15 cellular contexts compared by ENCODE assay signal in genomic region chr15:67161881-67162280, GRCh38.
DNase-seq lines count a peak whose midpoint lies in the region; ATAC-seq, FAIRE-seq and TF ChIP-seq lines count a peak whose summit lies in the region.
"Had no signal": no experiment of that assay in that cellular context is flagged by ENCODE, and none has a peak within 500 bp of the region (broad histone marks: within the 10 kb centered on the region; RNA-seq: fewer than 3 reads in every experiment).

No MANE protein-coding gene starts in this region.

- H3K4me3 Mint-ChIP-seq in Calu3 (ENCODE audit: low read depth, unreplicated experiment), result no peak overlapping the region
- H3K4me3 Mint-ChIP-seq in nephron progenitor cell, result no peak overlapping the region

- H3K4me2 ChIP-seq in K562 (ENCODE audit: insufficient read depth, low read length), result no peak overlapping the region
- H3K4me2 ChIP-seq: SK-N-SH had no signal

- BruUV-seq in Calu3 (replicated peaks; lab: Mats Ljungman, UMichigan) (no TSS peak), K562 (replicated peaks; lab: Mats Ljungman, UMichigan) (no TSS peak)

- peaks cover 23% of the 10 kb centered on the region; the same call in 1 of the 3 replicates for H3K36me3 ChIP-seq in K562 (ENCODE audit: control insufficient read depth, insufficient read depth, low read length)

- H3K27ac ChIP-seq in AG04450 (ENCODE audit: low read depth, low read length) (peak overlapping the region; percentile 31), K562 (ENCODE audit: extremely low read depth, low read depth, low read length) (no peak overlapping the region)
- H3K27ac ChIP-seq: dorsolateral prefrontal cortex, right atrium auricular region, tibial nerve, VCaP had no signal

- DNase-seq in AG04450 (ENCODE audit: low read depth, low spot score) (no peak), Calu3 (no peak), K562 (ENCODE audit: extremely low read depth in 1 of 4, low spot score in 3 of 4) (no peak), nephron progenitor cell (no peak)
- DNase-seq: dorsolateral prefrontal cortex; SK-N-SH; stimulated activated CD4-positive, alpha-beta T cell treated with anti-CD3 and anti-CD28 coated beads, Interleukin-2, amount 100 ng/mL, for 24 hours had no signal

- TF ChIP-seq POLR2A in K562 (conservative IDR thresholded peaks at IDR 0.05), result no peak

- WGBS in K562 (ENCODE audit: insufficient coverage, low coverage, missing lambda C conversion rate), result 93% methylated on average over 4 of the region's 4 CpGs

- H3K4me1 Mint-ChIP-seq in Calu3 (ENCODE audit: low read depth, unreplicated experiment) (peaks cover 43% of the 10 kb centered on the region), nephron progenitor cell (peaks cover 77% of the 10 kb centered on the region)

- H3K9me3 ChIP-seq in AG04450 (ENCODE audit: control insufficient read depth, insufficient read depth, low read length) (no peaks in the 10 kb centered on the region; the same call in 1 of the 2 replicates), K562 (replicated peaks; ENCODE audit: control insufficient read depth, insufficient read depth, low read depth, low read length) (no peaks in the 10 kb centered on the region)
- H3K9me3 ChIP-seq: right atrium auricular region, SK-N-SH, tibial nerve had no signal

- POLR2A ChIA-PET in AG04450 (lab: Yijun Ruan, JAX), result no interaction called here
- POLR2A ChIA-PET in K562 (lab: Yijun Ruan, JAX), result interaction anchor here (0.7 to 1.5 kb wide), 4 partner anchors 8 to 19 kb away, joined by 3 to 6 read pairs (median 3); no protein-coding TSS in a partner anchor

- in situ Hi-C loops in K562 (cut with MboI), result no loop called here

- H3K36me3 Mint-ChIP-seq in Calu3 (ENCODE audit: insufficient read depth, unreplicated experiment) (peaks cover 54% of the 10 kb centered on the region), nephron progenitor cell (ENCODE audit: low read depth) (peaks cover 31% of the 10 kb centered on the region)

- no peaks in the 10 kb centered on the region for H3K9me1 ChIP-seq in K562 (ENCODE audit: control insufficient read depth, insufficient read depth, low read length)

- H3K4me3 ChIP-seq in AG04450 (ENCODE audit: low read depth, low read length) (no peak overlapping the region), K562 (no peak overlapping the region)
- H3K4me3 ChIP-seq: dorsolateral prefrontal cortex, right atrium auricular region, tibial nerve had no signal

- H3K79me2 ChIP-seq in K562 (ENCODE audit: control insufficient read depth, insufficient read depth, low read length), result no peaks in the 10 kb centered on the region

- no peak overlapping the region for H2AFZ ChIP-seq in K562 (ENCODE audit: low read depth, low read length)

- H3K9me3 Mint-ChIP-seq in Calu3 (ENCODE audit: low read depth, unreplicated experiment) (no peaks in the 10 kb centered on the region), nephron progenitor cell (peaks cover 3% of the 10 kb centered on the region)

- H4K20me1 ChIP-seq in K562 (replicated peaks; ENCODE audit: control insufficient read depth, insufficient read depth, low read length), result 0 out of 2 replicates have a peak, but pooled peaks cover 3% of the 10 kb centered on the region

- FAIRE-seq in K562 (lab: Jason Lieb, UNC), result no peak
- FAIRE-seq: H54 had no signal

- CTCF ChIA-PET in AG04450 (lab: Charles Lee) (interaction anchor here (1.2 kb wide), 1 partner anchor 19 kb away, joined by 3 read pairs; no protein-coding TSS in a partner anchor), Calu3 (lab: Charles Lee) (interaction anchor here (0.5 to 1.1 kb wide), 2 partner anchors 96 to 692 kb away, joined by 3 to 7 read pairs; partner anchors contain the start of gene SMAD3), K562 (lab: Yijun Ruan, JAX; ENCODE audit: low intra/inter-chr PET ratio) (no interaction called here)

- H3K27ac Mint-ChIP-seq in Calu3 (ENCODE audit: unreplicated experiment), result peak overlapping the region; percentile 42
- peak overlapping the region; percentile 74 for H3K27ac Mint-ChIP-seq in nephron progenitor cell

- no peak overlapping the region for H3K9ac ChIP-seq in K562 (ENCODE audit: insufficient read depth in 1 of 2, low read depth in 2 of 2, low read length in 2 of 2)
- H3K9ac ChIP-seq: SK-N-SH had no signal

- no peaks in the 10 kb centered on the region for H3K27me3 Mint-ChIP-seq in Calu3 (ENCODE audit: unreplicated experiment)
- peaks cover 7% of the 10 kb centered on the region for H3K27me3 Mint-ChIP-seq in nephron progenitor cell (ENCODE audit: low read depth, poor library complexity)

- no peak for TF ChIP-seq CTCF in AG04450 (IDR thresholded peaks at IDR 0.05; ENCODE audit: low read depth, low read length)
- TF ChIP-seq CTCF in Calu3 (IDR thresholded peaks at IDR 0.05; ENCODE audit: unreplicated experiment), result no peak
- no peak for TF ChIP-seq CTCF in K562 (IDR thresholded peaks at IDR 0.05 in 2 of 3, conservative IDR thresholded peaks at IDR 0.05 in 1 of 3; ENCODE audit: insufficient read depth in 2 of 3, low read depth in 1 of 3, low read length in 3 of 3)
- TF ChIP-seq CTCF in nephron progenitor cell (IDR thresholded peaks at IDR 0.05), result no peak

- peaks cover 0 to 5% of the 10 kb centered on the region in 2 experiments; a peak in 4 of 5 replicates for H3K4me1 ChIP-seq in K562 (replicated peaks in 1 of 2; ENCODE audit: control insufficient read depth in 2 of 2, insufficient read depth in 2 of 2, low read length in 2 of 2)

- ATAC-seq in K562, result no peak; the same call in 2 of the 3 replicates
- no peak for ATAC-seq in GM21367 (IDR thresholded peaks at IDR 0.05; ENCODE audit: unreplicated experiment)
- ATAC-seq in HG02852 (IDR thresholded peaks at IDR 0.05; ENCODE audit: unreplicated experiment), result no peak
- ATAC-seq in HG03565 (IDR thresholded peaks at IDR 0.05; ENCODE audit: unreplicated experiment), result no peak
- no peak for ATAC-seq in GM21576 (IDR thresholded peaks at IDR 0.05; ENCODE audit: unreplicated experiment)

- TF ChIP-seq RAD21 in K562 (CRISPR knock-in tag; conservative IDR thresholded peaks at IDR 0.05 in 1 of 2, IDR thresholded peaks at IDR 0.05 in 1 of 2), result no peak

- TF ChIP-seq EP300 in K562 (IDR thresholded peaks at IDR 0.05; ENCODE audit: low read length), result no peak

- intact Hi-C loops in Calu3 (cut with micrococcal nuclease; ENCODE audit: unreplicated experiment), result no loop called here
- intact Hi-C loops in K562 (cut with micrococcal nuclease), result no loop called here

- H3K27me3 ChIP-seq in AG04450 (ENCODE audit: control insufficient read depth, insufficient read depth, low read length) (no peaks in the 10 kb centered on the region), K562 (ENCODE audit: control insufficient read depth in 2 of 2, insufficient read depth in 2 of 2, low read length in 2 of 2) (no peaks in the 10 kb centered on the region)
- H3K27me3 ChIP-seq: dorsolateral prefrontal cortex, right atrium auricular region, tibial nerve had no signal

TF ChIP-seq in K562, 482 proteins besides CTCF, POLR2A, EP300 and RAD21:
- no peak for TF ChIP-seq E2F6 (IDR thresholded peaks at IDR 0.05; ENCODE audit: borderline replicate concordance in 1 of 2, extremely low read depth in 1 of 2, insufficient read depth in 1 of 2, insufficient read length in 1 of 2, low read depth in 1 of 2, low read length in 1 of 2, poor library complexity in 1 of 2, severe bottlenecking in 1 of 2)
- TF ChIP-seq ESRRA (IDR thresholded peaks at IDR 0.05; ENCODE audit: borderline replicate concordance, low read depth), result peak; percentile 56; the same call in 1 of the 2 replicates
- 0 out of 2 replicates have a peak, but pooled peaks have one; percentile 19 for TF ChIP-seq ZFX (CRISPR knock-in tag; IDR thresholded peaks at IDR 0.05)
- no peak for TF ChIP-seq DDX20 (tag; IDR thresholded peaks at IDR 0.05; ENCODE audit: low read depth)
- TF ChIP-seq CEBPG (CRISPR knock-in tag; IDR thresholded peaks at IDR 0.05), result no peak
- TF ChIP-seq CEBPG (tag; conservative IDR thresholded peaks at IDR 0.05 in 1 of 2, IDR thresholded peaks at IDR 0.05 in 1 of 2), result no peak
- TF ChIP-seq ZNF707 (CRISPR knock-in tag; conservative IDR thresholded peaks at IDR 0.05), result no peak
- TF ChIP-seq C11orf30 (IDR thresholded peaks at IDR 0.05; ENCODE audit: low read depth), result 0 out of 2 replicates have a peak, but pooled peaks have one; percentile 22
